8 cellular contexts compared by ENCODE assay signal in genomic region chr5:159915913-159916840, GRCh38. TPM values are rescaled to one million over a fixed set of nuclear protein-coding genes. Genes with fewer than 3 reads are reported as not detected.
A peak's percentile ranks its signal among the peaks of the same experiment; 100 is the strongest.
DNase-seq lines count a peak whose midpoint lies in the region; ATAC-seq and TF ChIP-seq lines count a peak whose summit lies in the region.

Gene ADRA1B, plus strand, starts transcription at chr5:159916482. Its CDS starts 424 bp downstream, at chr5:159916906.

- H3K9me3 Mint-ChIP-seq in IgD-negative memory B cell (no peaks in the 10 kb centered on the region), WTC11 (no peaks in the 10 kb centered on the region), chondrocyte (ENCODE audit: low read depth) (no peaks in the 10 kb centered on the region)

- H3K9me3 ChIP-seq in left lung = no peaks in the 10 kb centered on the region

- peak within 1 kb of the TSS in 1 of 3 donors; percentile 2 for H3K27ac Mint-ChIP-seq in IgD-negative memory B cell
- H3K27ac Mint-ChIP-seq in WTC11 = no peak within 1 kb of the TSS
- no peak within 1 kb of the TSS for H3K27ac Mint-ChIP-seq in chondrocyte (ENCODE audit: unreplicated experiment)

- ATAC-seq in WTC11 (peak; percentile 91), left lung (peak; percentile 96)

- peak within 1 kb of the TSS; percentile 25 to 30 for H3K4me3 ChIP-seq in left lung

- H3K27ac ChIP-seq in left lung = no peak within 1 kb of the TSS

- peaks cover 2% of the 10 kb centered on the region for H3K36me3 Mint-ChIP-seq in IgD-negative memory B cell
- H3K36me3 Mint-ChIP-seq in WTC11 = no peaks in the 10 kb centered on the region
- H3K36me3 Mint-ChIP-seq in chondrocyte (ENCODE audit: low read depth) = no peaks in the 10 kb centered on the region

- H3K36me3 ChIP-seq in left lung = no peaks in the 10 kb centered on the region

- H3K27me3 ChIP-seq in left lung = peaks cover 0 to 56% of the 10 kb centered on the region in 2 donors

- H3K4me1 Mint-ChIP-seq in IgD-negative memory B cell (peaks cover 0 to 7% (median 4%) of the 10 kb centered on the region in 3 donors), WTC11 (peaks cover 9% of the 10 kb centered on the region), chondrocyte (ENCODE audit: low read depth) (peaks cover 66% of the 10 kb centered on the region)

- POLR2A ChIA-PET in WTC11 (lab: Charles Lee) = interaction anchor here (0.8 kb wide), 1 partner anchor 13 kb away, joined by 3 read pairs; no protein-coding TSS in a partner anchor

- peaks cover 0 to 8% of the 10 kb centered on the region in 2 donors for H3K4me1 ChIP-seq in left lung

- TF ChIP-seq CTCF in WTC11 (IDR thresholded peaks at IDR 0.05) (peak; percentile 37; the same call in 1 of the 2 replicates), chondrocyte (IDR thresholded peaks at IDR 0.05) (peak; percentile 82), left lung (IDR thresholded peaks at IDR 0.05) (peak; percentile 48 to 59)

- intact Hi-C loops in left lung (cut with DNase I) = no loop called here

- CTCF ChIA-PET in WTC11 (lab: Charles Lee) = interaction anchor here (0.6 to 3.6 kb wide), 21 partner anchors 8 to 1481 kb away, joined by 3 to 26 read pairs (median 4); no protein-coding TSS in a partner anchor

- H3K4me3 Mint-ChIP-seq in IgD-negative memory B cell (peak within 1 kb of the TSS; percentile 63 to 93 (median 81)), WTC11 (peak within 1 kb of the TSS; percentile 78), chondrocyte (ENCODE audit: unreplicated experiment) (peak within 1 kb of the TSS; percentile 67)

- peaks cover 25% of the 10 kb centered on the region for H3K27me3 Mint-ChIP-seq in IgD-negative memory B cell
- H3K27me3 Mint-ChIP-seq in WTC11 (ENCODE audit: low read depth) = peaks cover 47% of the 10 kb centered on the region
- peaks cover 5% of the 10 kb centered on the region for H3K27me3 Mint-ChIP-seq in chondrocyte (ENCODE audit: low read depth)

- DNase-seq in SIG-M5 treated with dmso at 0.1 percent for 504 hours (lab: John Stamatoyannopoulos, UW; ENCODE audit: unreplicated experiment) = peak; percentile 4
- no peak for DNase-seq in SIG-M5 (lab: John Stamatoyannopoulos, UW)
- peak; percentile 80 for DNase-seq in WTC11 (ENCODE audit: low spot score)
- no peak for DNase-seq in chondrocyte (ENCODE audit: low spot score)
- DNase-seq in left lung = peak; percentile 65 to 88
- DNase-seq in stimulated activated CD4-positive, alpha-beta T cell treated with anti-CD3 and anti-CD28 coated beads, Interleukin-4, amount 100 ng/mL, for 1 hour = peak; percentile 72
- no peak for DNase-seq in GOT3 (lab: John Stamatoyannopoulos, UW)

TF ChIP-seq in WTC11, 78 proteins besides CTCF, POLR2A, EP300 and RAD21:
- TF ChIP-seq NR1H2 (CRISPR knock-in tag; IDR thresholded peaks at IDR 0.05) (no peak), ZNF423 (CRISPR knock-in tag; IDR thresholded peaks at IDR 0.05) (peak; percentile 93), HMGXB4 (CRISPR knock-in tag; IDR thresholded peaks at IDR 0.05) (peak; percentile 62; the same call in 1 of the 2 replicates), AR (CRISPR knock-in tag; IDR thresholded peaks at IDR 0.05) (no peak), CREB1 (CRISPR knock-in tag; IDR thresholded peaks at IDR 0.05) (no peak), SP1 (CRISPR knock-in tag; conservative IDR thresholded peaks at IDR 0.05) (0 out of 2 replicates have a peak, but pooled peaks have one; percentile 42), GRHL2 (CRISPR knock-in tag; IDR thresholded peaks at IDR 0.05; ENCODE audit: insufficient replicate concordance, severe bottlenecking) (no peak), MLX (CRISPR knock-in tag; IDR thresholded peaks at IDR 0.05) (no peak), MXD4 (CRISPR knock-in tag; IDR thresholded peaks at IDR 0.05; ENCODE audit: borderline replicate concordance) (no peak), ATF3 (CRISPR knock-in tag; conservative IDR thresholded peaks at IDR 0.05) (no peak), ATF1 (CRISPR knock-in tag; IDR thresholded peaks at IDR 0.05) (no peak)

RNA-seq across cellular contexts. Expression of gene ADRA1B, which starts in this region (rescaled TPM):
- polyA plus RNA-seq in IgD-negative memory B cell = not detected
- total RNA-seq in WTC11 (2021) (0.11 to 0.16 TPM in 2 of 3 replicates, not detected in the other), chondrocyte (0.72 to 2.9 TPM (median 1.1 TPM) in 3 replicates), left lung (1 to 10 TPM; 1.5 to 2.5 TPM)

Comparison
In these comparisons a context has a peak if more than half of its experiments do, and no peak if none do; other contexts are left out.
1. DNase-seq: peak in SIG-M5 treated with dmso at 0.1 percent for 504 hours (single experiment), left lung (2 of 2) and stimulated activated CD4-positive, alpha-beta T cell treated with anti-CD3 and anti-CD28 coated beads, Interleukin-4, amount 100 ng/mL, for 1 hour (single experiment); none in SIG-M5 (single experiment), chondrocyte (single experiment) and GOT3 (single experiment).
2. Peak in DNase-seq and ATAC-seq in WTC11; RNA of the gene not detected or under 1 TPM.
3. Peak in every context shown above with its lines, with median percentiles within 50 percentile points of each other: H3K4me3 Mint-ChIP-seq and CTCF ChIP-seq.